In the genomic region with DNA sequence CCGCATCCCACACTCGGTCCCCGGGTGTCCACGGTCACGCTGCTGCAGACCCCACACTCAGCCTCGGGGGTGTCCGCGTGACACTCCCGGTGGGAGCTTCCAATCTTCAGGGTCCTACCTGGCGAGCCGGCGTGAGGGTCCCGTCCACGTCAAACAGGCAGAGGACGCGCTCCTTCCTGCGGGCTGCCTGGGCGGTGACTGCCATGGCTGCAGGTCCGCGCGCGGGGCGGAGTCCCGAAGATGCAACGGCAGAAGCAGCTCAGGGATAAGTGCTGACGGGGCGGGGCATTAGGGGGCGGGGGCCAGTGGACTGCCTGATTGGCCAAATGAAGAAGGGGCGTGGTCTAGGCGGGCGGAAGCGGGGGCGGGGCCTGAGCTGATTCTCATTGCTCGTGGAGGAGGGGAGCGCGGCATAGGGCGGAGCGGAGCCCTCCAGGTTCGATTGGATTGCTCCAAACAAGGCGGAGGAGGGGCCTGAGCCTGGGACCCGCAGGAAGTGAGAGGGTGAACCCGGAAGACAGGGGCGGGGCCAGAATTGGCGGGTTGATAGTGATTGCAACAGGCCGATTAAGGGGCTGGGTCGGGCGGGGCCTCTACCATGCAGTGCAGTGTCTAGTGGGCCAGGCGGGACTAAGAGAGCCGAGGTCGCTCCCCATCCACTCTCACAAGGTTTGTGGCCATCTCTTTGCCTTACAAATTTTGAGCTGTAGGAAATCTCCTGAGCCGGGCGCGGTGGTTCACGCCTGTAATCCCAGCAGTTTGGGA, we compare ENCODE assay signal across 1 cellular context.
TF ChIP-seq lines count a peak whose summit lies in the region.

Gene PMM1 (minus strand): TSS at position 240 of the 765 bp plus-strand sequence. CDS start 35 bp downstream, at position 205.

TF ChIP-seq in HepG2, 621 proteins besides CTCF, POLR2A, EP300 and RAD21 (continued from another document and continues in another):
- TF ChIP-seq E2F2 (CRISPR knock-in tag; IDR thresholded peaks at IDR 0.05; ENCODE audit: borderline replicate concordance) (no peak), ZNF292 (CRISPR knock-in tag; IDR thresholded peaks at IDR 0.05; ENCODE audit: borderline replicate concordance, low read depth) (no peak), KLF13 (CRISPR knock-in tag; IDR thresholded peaks at IDR 0.05) (0 out of 2 replicates have a peak, but pooled peaks have one; percentile 62), ZNF646 (CRISPR knock-in tag; IDR thresholded peaks at IDR 0.05) (no peak), ZNF33A (CRISPR knock-in tag; IDR thresholded peaks at IDR 0.05; ENCODE audit: borderline replicate concordance) (no peak), ZNF577 (CRISPR knock-in tag; IDR thresholded peaks at IDR 0.05; ENCODE audit: borderline replicate concordance, low read depth) (no peak), SPEN (CRISPR knock-in tag; IDR thresholded peaks at IDR 0.05; ENCODE audit: low read depth) (peak; percentile 28), HNF4A (CRISPR knock-in tag; IDR thresholded peaks at IDR 0.05) (0 out of 2 replicates have a peak, but pooled peaks have one; percentile 6), ZFP41 (CRISPR knock-in tag; IDR thresholded peaks at IDR 0.05; ENCODE audit: borderline replicate concordance) (no peak; the same call in 1 of the 2 replicates), ZNF574 (CRISPR knock-in tag; IDR thresholded peaks at IDR 0.05) (peak; percentile 11; the same call in 1 of the 2 replicates), ATAD3A (CRISPR knock-in tag; IDR thresholded peaks at IDR 0.05) (no peak), KAT8 (CRISPR knock-in tag; IDR thresholded peaks at IDR 0.05) (0 out of 2 replicates have a peak, but pooled peaks have one; percentile 27), GRHL1 (CRISPR knock-in tag; conservative IDR thresholded peaks at IDR 0.05) (no peak), POGK (CRISPR knock-in tag; conservative IDR thresholded peaks at IDR 0.05) (peak; percentile 54; the same call in 1 of the 2 replicates), ZNF652 (CRISPR knock-in tag; IDR thresholded peaks at IDR 0.05; ENCODE audit: borderline replicate concordance, low read depth) (no peak), RARG (CRISPR knock-in tag; IDR thresholded peaks at IDR 0.05; ENCODE audit: low read depth) (no peak), TGIF2 (CRISPR knock-in tag; IDR thresholded peaks at IDR 0.05) (no peak), RFX3 (CRISPR knock-in tag; IDR thresholded peaks at IDR 0.05) (no peak), MIER2 (CRISPR knock-in tag; IDR thresholded peaks at IDR 0.05) (no peak), ATF5 (CRISPR knock-in tag; IDR thresholded peaks at IDR 0.05; ENCODE audit: low read depth) (no peak), ZZZ3 (CRISPR knock-in tag; IDR thresholded peaks at IDR 0.05; ENCODE audit: borderline replicate concordance) (no peak), ZNF768 (CRISPR knock-in tag; IDR thresholded peaks at IDR 0.05) (0 out of 2 replicates have a peak, but pooled peaks have one; percentile 14), ZNF224 (CRISPR knock-in tag; IDR thresholded peaks at IDR 0.05) (no peak), POGZ (CRISPR knock-in tag; IDR thresholded peaks at IDR 0.05) (0 out of 2 replicates have a peak, but pooled peaks have one; percentile 19), KDM5A (IDR thresholded peaks at IDR 0.05; ENCODE audit: borderline replicate concordance, low read length) (peak; percentile 54; the same call in 1 of the 2 replicates), NFE2L2 (IDR thresholded peaks at IDR 0.05; ENCODE audit: low read length) (no peak), MATR3 (CRISPR knock-in tag; IDR thresholded peaks at IDR 0.05) (no peak), KLF16 (CRISPR knock-in tag; IDR thresholded peaks at IDR 0.05) (peak in 1 of 2 experiments; percentile 19; a peak in 1 of 4 replicates), ZSCAN20 (CRISPR knock-in tag; IDR thresholded peaks at IDR 0.05; ENCODE audit: borderline replicate concordance) (no peak), ZBTB20 (CRISPR knock-in tag; IDR thresholded peaks at IDR 0.05; ENCODE audit: borderline replicate concordance, low read depth) (peak; percentile 27; the same call in 1 of the 2 replicates), ZBTB42 (CRISPR knock-in tag; IDR thresholded peaks at IDR 0.05) (no peak)
- TF ChIP-seq, protein P1, sequence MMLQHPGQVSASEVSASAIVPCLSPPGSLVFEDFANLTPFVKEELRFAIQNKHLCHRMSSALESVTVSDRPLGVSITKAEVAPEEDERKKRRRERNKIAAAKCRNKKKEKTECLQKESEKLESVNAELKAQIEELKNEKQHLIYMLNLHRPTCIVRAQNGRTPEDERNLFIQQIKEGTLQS (CRISPR knock-in tag; IDR thresholded peaks at IDR 0.05): no peak
- TF ChIP-seq, protein P2, sequence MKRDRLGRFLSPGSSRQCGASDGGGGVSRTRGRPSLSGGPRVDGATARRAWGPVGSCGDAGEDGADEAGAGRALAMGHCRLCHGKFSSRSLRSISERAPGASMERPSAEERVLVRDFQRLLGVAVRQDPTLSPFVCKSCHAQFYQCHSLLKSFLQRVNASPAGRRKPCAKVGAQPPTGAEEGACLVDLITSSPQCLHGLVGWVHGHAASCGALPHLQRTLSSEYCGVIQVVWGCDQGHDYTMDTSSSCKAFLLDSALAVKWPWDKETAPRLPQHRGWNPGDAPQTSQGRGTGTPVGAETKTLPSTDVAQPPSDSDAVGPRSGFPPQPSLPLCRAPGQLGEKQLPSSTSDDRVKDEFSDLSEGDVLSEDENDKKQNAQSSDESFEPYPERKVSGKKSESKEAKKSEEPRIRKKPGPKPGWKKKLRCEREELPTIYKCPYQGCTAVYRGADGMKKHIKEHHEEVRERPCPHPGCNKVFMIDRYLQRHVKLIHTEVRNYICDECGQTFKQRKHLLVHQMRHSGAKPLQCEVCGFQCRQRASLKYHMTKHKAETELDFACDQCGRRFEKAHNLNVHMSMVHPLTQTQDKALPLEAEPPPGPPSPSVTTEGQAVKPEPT (CRISPR knock-in tag; IDR thresholded peaks at IDR 0.05; ENCODE audit: low read depth): peak; percentile 30
- TF ChIP-seq, protein P3, sequence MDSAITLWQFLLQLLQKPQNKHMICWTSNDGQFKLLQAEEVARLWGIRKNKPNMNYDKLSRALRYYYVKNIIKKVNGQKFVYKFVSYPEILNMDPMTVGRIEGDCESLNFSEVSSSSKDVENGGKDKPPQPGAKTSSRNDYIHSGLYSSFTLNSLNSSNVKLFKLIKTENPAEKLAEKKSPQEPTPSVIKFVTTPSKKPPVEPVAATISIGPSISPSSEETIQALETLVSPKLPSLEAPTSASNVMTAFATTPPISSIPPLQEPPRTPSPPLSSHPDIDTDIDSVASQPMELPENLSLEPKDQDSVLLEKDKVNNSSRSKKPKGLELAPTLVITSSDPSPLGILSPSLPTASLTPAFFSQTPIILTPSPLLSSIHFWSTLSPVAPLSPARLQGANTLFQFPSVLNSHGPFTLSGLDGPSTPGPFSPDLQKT (CRISPR knock-in tag; IDR thresholded peaks at IDR 0.05; ENCODE audit: borderline replicate concordance): no peak
- TF ChIP-seq, protein P4, sequence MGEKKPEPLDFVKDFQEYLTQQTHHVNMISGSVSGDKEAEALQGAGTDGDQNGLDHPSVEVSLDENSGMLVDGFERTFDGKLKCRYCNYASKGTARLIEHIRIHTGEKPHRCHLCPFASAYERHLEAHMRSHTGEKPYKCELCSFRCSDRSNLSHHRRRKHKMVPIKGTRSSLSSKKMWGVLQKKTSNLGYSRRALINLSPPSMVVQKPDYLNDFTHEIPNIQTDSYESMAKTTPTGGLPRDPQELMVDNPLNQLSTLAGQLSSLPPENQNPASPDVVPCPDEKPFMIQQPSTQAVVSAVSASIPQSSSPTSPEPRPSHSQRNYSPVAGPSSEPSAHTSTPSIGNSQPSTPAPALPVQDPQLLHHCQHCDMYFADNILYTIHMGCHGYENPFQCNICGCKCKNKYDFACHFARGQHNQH (CRISPR knock-in tag; IDR thresholded peaks at IDR 0.05): peak; percentile 38; the same call in 1 of the 2 replicates
